In genomic region chr18:14415806-14416205, GRCh38 we compare ENCODE assay signal across 8 cellular contexts.
DNase-seq lines count a peak whose midpoint lies in the region; ATAC-seq and TF ChIP-seq lines count a peak whose summit lies in the region.
"Not testable (repeated sequence)": the region's sequence is repeated elsewhere in the genome, so short reads cannot be mapped to it uniquely, and the experiment has no call there.

No MANE protein-coding gene starts in this region.

- not testable (repeated sequence) for H2AFZ ChIP-seq in Karpas-422 (ENCODE audit: low read length)

- peak in 3 of 5 donors; percentile 3 to 36 (median 23) for DNase-seq in CD8-positive, alpha-beta memory T cell
- peak; percentile 59 for DNase-seq in Karpas-422
- peak; percentile 45 for DNase-seq in RPMI8226
- peak; percentile 37 for DNase-seq in activated CD8-positive, alpha-beta memory T cell treated with anti-CD3 and anti-CD28 coated beads, Interleukin-2, amount 50 U/mL, for 4 hours
- DNase-seq in astrocyte of the spinal cord (ENCODE audit: low read depth, low spot score): peak; percentile 0
- not testable (repeated sequence) for DNase-seq in heart left ventricle
- DNase-seq in posterior cingulate gyrus: peak in 8 of 10 donors; percentile 21 to 89 (median 26)
- DNase-seq in stimulated activated naive CD4-positive, alpha-beta T cell (lab: John Stamatoyannopoulos, UW): peak; percentile 3 to 38 (median 14)

- not testable (repeated sequence) for H3K27me3 ChIP-seq in CD8-positive, alpha-beta memory T cell (ENCODE audit: insufficient read depth, low read length, poor library complexity, severe bottlenecking); Karpas-422 (ENCODE audit: low read length); heart left ventricle

- 0 to 16% (median 3%) methylated on average over 4 to 8 of the region's 8 CpGs for WGBS in heart left ventricle, 4 donors

- not testable (repeated sequence) for H3K9me3 Mint-ChIP-seq in CD8-positive, alpha-beta memory T cell

- H3K36me3 ChIP-seq in CD8-positive, alpha-beta memory T cell (ENCODE audit: insufficient read depth, low read length); Karpas-422 (ENCODE audit: insufficient read depth, low read length); heart left ventricle: not testable (repeated sequence)

- intact Hi-C loops in heart left ventricle (cut with DNase I); posterior cingulate gyrus (cut with DNase I): not testable (repeated sequence)

- not testable (repeated sequence) for H3K79me2 ChIP-seq in Karpas-422 (ENCODE audit: low read length)

- not testable (repeated sequence) for TF ChIP-seq POLR2A in heart left ventricle (IDR thresholded peaks at IDR 0.05)

- peak overlapping the region in 5 of 7 donors; percentile 13 to 76 (median 50) for H3K4me3 Mint-ChIP-seq in CD8-positive, alpha-beta memory T cell

- not testable (repeated sequence) for H3K4me3 ChIP-seq in CD8-positive, alpha-beta memory T cell (ENCODE audit: low read length); Karpas-422 (ENCODE audit: low read length); astrocyte of the spinal cord (ENCODE audit: low read depth, low read length)
- peak overlapping the region in 1 of 12 donors; percentile 23 for H3K4me3 ChIP-seq in heart left ventricle

- H3K27ac Mint-ChIP-seq in CD8-positive, alpha-beta memory T cell: not testable (repeated sequence)

- in situ Hi-C loops in astrocyte of the spinal cord (cut with HindIII; ENCODE audit: low sequenced_read_pairs): not testable (repeated sequence)

- not testable (repeated sequence) for H4K20me1 ChIP-seq in Karpas-422 (ENCODE audit: insufficient read depth, low read depth, low read length)

- not testable (repeated sequence) for H3K9ac ChIP-seq in Karpas-422 (ENCODE audit: low read length)

- H3K27ac ChIP-seq in CD8-positive, alpha-beta memory T cell (ENCODE audit: low read depth, low read length); Karpas-422 (ENCODE audit: low read length); heart left ventricle: not testable (repeated sequence)

- H3K4me1 Mint-ChIP-seq in CD8-positive, alpha-beta memory T cell: not testable (repeated sequence)

- not testable (repeated sequence) for H3K9me3 ChIP-seq in CD8-positive, alpha-beta memory T cell (ENCODE audit: low read length); Karpas-422 (ENCODE audit: low read length); heart left ventricle

- TF ChIP-seq CTCF in astrocyte of the spinal cord (IDR thresholded peaks at IDR 0.05; ENCODE audit: low read depth, low read length): peak; percentile 38
- TF ChIP-seq CTCF in heart left ventricle (IDR thresholded peaks at IDR 0.05): peak; percentile 17 to 53 (median 38)

- not testable (repeated sequence) for H3K36me3 Mint-ChIP-seq in CD8-positive, alpha-beta memory T cell

- POLR2A ChIA-PET in CD8-positive, alpha-beta memory T cell (lab: Charles Lee): not testable (repeated sequence)

- H3K4me2 ChIP-seq in Karpas-422 (ENCODE audit: low read depth, low read length, poor library complexity, severe bottlenecking): not testable (repeated sequence)

- CTCF ChIA-PET in CD8-positive, alpha-beta memory T cell (lab: Charles Lee): not testable (repeated sequence)

- H3K27me3 Mint-ChIP-seq in CD8-positive, alpha-beta memory T cell: not testable (repeated sequence)

- not testable (repeated sequence) for H3K4me1 ChIP-seq in CD8-positive, alpha-beta memory T cell (ENCODE audit: insufficient read depth, low read length); Karpas-422 (ENCODE audit: low read length); heart left ventricle

- not testable (repeated sequence) for ATAC-seq in heart left ventricle

- not testable (repeated sequence) for H3K9me2 ChIP-seq in Karpas-422 (replicated peaks; ENCODE audit: insufficient read depth, low read length)
